Comparison of ENCODE assay signal across 8 cellular contexts in genomic region chr17:7857724-7858486, GRCh38. TPM values are rescaled to one million over a fixed set of nuclear protein-coding genes. Genes with fewer than 3 reads are reported as not detected.
A peak's percentile ranks its signal among the peaks of the same experiment; 100 is the strongest.
DNase-seq lines count a peak whose midpoint lies in the region; ATAC-seq and TF ChIP-seq lines count a peak whose summit lies in the region.

A gene with protein sequence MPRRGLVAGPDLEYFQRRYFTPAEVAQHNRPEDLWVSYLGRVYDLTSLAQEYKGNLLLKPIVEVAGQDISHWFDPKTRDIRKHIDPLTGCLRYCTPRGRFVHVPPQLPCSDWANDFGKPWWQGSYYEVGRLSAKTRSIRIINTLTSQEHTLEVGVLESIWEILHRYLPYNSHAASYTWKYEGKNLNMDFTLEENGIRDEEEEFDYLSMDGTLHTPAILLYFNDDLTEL (plus strand): TSS chr17:7858003. CDS start chr17:7858135, 132 bp downstream.

- intact Hi-C loops in gastrocnemius medialis (cut with DNase I; ENCODE audit: low total_unique reads), result loop anchor here (1.0 to 10.0 kb wide), 7 partner anchors 15 to 170 kb away; partner anchors contain the start of genes CNTROB, RNF227, TRAPPC1 and WRAP53

- H3K27ac ChIP-seq in gastrocnemius medialis, result peak within 1 kb of the TSS; percentile 91 to 99 (median 96)

- DNase-seq in GM13977 (ENCODE audit: low spot score), result peak; percentile 78
- DNase-seq in NCI-H1436 (lab: John Stamatoyannopoulos, UW), result peak; percentile 92
- DNase-seq in T-helper 9 cell, result peak; percentile 81
- peak; percentile 95 for DNase-seq in astrocyte of the hippocampus (ENCODE audit: low read depth, low spot score)
- peak; percentile 89 to 94 for DNase-seq in gastrocnemius medialis
- no peak for DNase-seq in pons (ENCODE audit: low spot score)

- ATAC-seq in HG02798 (IDR thresholded peaks at IDR 0.05; ENCODE audit: poor library complexity, unreplicated experiment), result peak; percentile 46
- peak; percentile 78 to 81 for ATAC-seq in gastrocnemius medialis

- peak; percentile 75 to 89 for TF ChIP-seq POLR2A in gastrocnemius medialis (IDR thresholded peaks at IDR 0.05)

- TF ChIP-seq CTCF in GM13977 (IDR thresholded peaks at IDR 0.05; ENCODE audit: extremely low read depth, insufficient read depth, missing control alignments) (no peak), gastrocnemius medialis (IDR thresholded peaks at IDR 0.05 in 4 of 5, conservative IDR thresholded peaks at IDR 0.05 in 1 of 5) (no peak)

- H3K27me3 ChIP-seq in gastrocnemius medialis, result no peaks in the 10 kb centered on the region

- no peaks in the 10 kb centered on the region for H3K9me3 ChIP-seq in gastrocnemius medialis

- peaks cover 0 to 3% of the 10 kb centered on the region in 2 donors for H3K36me3 ChIP-seq in gastrocnemius medialis

- H3K4me1 ChIP-seq in gastrocnemius medialis, result peaks cover 25 to 34% of the 10 kb centered on the region in 2 donors

- in situ Hi-C loops in GM13977 (cut with MboI; ENCODE audit: low pct_unique_long_range_greater_than_20kb, low sequenced_read_pairs, unreplicated experiment), result no loop called here
- in situ Hi-C loops in gastrocnemius medialis (cut with MboI; ENCODE audit: low sequenced_read_pairs in 4 of 4), result loop anchor here in 2 of 4 donors (25.0 kb wide), 1 partner anchor 129 kb away; no protein-coding TSS in a partner anchor

- H3K4me3 ChIP-seq in iPS-11a (ENCODE audit: low read depth, low read length) (peak within 1 kb of the TSS; percentile 90), gastrocnemius medialis (peak within 1 kb of the TSS; percentile 65 to 87 (median 80))

RNA-seq across cellular contexts. Expression of the gene that starts here (rescaled TPM):
- total RNA-seq in gastrocnemius medialis, result 10 to 100 TPM in 2 of 4 donors, 1 to 10 TPM in 2; 4.1 to 14.7 (median 9.0) TPM
